24 cellular contexts compared by ENCODE assay signal in genomic region chr4:166008510-166008909, GRCh38.
"Had no signal": no experiment of that assay in that cellular context is flagged by ENCODE, and none has a peak within 500 bp of the region (broad histone marks: within the 10 kb centered on the region; RNA-seq: fewer than 3 reads in every experiment).

No MANE protein-coding gene starts in this region.

- H3K27me3 ChIP-seq: colonic mucosa, dorsolateral prefrontal cortex, esophagus muscularis mucosa, esophagus squamous epithelium, foreskin keratinocyte, gastrocnemius medialis, gastroesophageal sphincter, heart left ventricle, heart right ventricle had no signal

- FAIRE-seq: endometrium, endothelial cell of umbilical vein had no signal

- DNase-seq: colonic mucosa; dermis blood vessel endothelial cell; dorsolateral prefrontal cortex; effector CD4-positive, alpha-beta T cell; effector CD8-positive, alpha-beta T cell; effector memory CD4-positive, alpha-beta T cell; effector memory CD8-positive, alpha-beta T cell; endodermal cell; esophagus squamous epithelium; foreskin fibroblast; foreskin keratinocyte; foreskin melanocyte; gastrocnemius medialis; glutamatergic neuron; head of caudate nucleus; heart left ventricle; heart right ventricle had no signal

- H3K9me3 ChIP-seq: colonic mucosa, esophagus squamous epithelium, gastrocnemius medialis, gastroesophageal sphincter had no signal

- H3K36me3 ChIP-seq: colonic mucosa, esophagus muscularis mucosa, esophagus squamous epithelium, gastrocnemius medialis, gastroesophageal sphincter, heart left ventricle, heart right ventricle had no signal

- ATAC-seq: effector memory CD8-positive, alpha-beta T cell; esophagus mucosa; foreskin keratinocyte; gastrocnemius medialis; gastroesophageal sphincter; heart left ventricle; heart right ventricle had no signal

- H3K4me3 ChIP-seq: colonic mucosa, coronary artery, dorsolateral prefrontal cortex, esophagus muscularis mucosa, esophagus squamous epithelium, gastrocnemius medialis, gastroesophageal sphincter, heart left ventricle, heart right ventricle had no signal

- H3K27ac ChIP-seq: colonic mucosa, coronary artery, dorsolateral prefrontal cortex, epithelial cell of prostate, esophagus muscularis mucosa, esophagus squamous epithelium, foreskin keratinocyte, gastrocnemius medialis, gastroesophageal sphincter, heart left ventricle, heart right ventricle had no signal

- H3K4me1 ChIP-seq: colonic mucosa, esophagus muscularis mucosa, esophagus squamous epithelium, gastrocnemius medialis, gastroesophageal sphincter, heart left ventricle, heart right ventricle had no signal
